Comparison of ENCODE assay signal across 8 cellular contexts in the genomic region with DNA sequence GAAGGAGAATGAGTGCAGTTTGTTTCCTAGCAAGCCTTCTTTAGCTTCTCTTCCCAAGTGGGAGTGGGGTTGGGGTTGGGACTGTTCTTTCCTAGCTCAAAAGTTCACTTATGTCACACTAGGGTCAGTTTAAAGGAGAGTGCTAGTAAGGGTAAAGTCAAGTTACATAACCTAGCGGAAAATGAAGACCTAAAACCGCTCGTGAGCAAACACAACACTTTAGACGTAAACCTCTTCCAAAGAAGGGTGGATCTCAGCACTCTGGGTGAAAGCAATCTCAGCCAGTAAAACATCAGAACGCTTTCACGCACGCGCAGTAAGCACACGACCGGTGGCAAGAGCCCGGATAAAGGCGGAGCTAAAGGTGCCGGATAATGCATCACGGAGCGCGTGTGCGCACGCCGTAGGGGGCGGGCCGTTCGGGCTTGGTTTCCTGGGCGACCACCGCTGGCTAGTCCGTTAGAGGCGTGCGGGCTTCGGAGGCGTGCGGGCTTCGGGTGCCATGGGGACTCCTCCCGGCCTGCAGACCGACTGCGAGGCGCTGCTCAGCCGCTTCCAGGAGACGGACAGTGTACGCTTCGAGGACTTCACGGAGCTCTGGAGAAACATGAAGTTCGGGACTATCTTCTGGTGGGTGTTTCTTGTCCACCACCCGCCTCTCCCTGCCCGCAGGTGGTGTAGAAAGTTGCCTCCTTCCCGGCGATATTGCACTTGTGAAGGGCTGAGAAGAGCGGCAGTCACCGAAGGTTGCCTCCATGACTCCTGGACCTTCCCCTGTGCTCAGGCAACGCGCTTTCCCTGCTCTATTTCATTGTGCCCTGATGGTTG. TPM values are rescaled to one million over a fixed set of nuclear protein-coding genes. Genes with fewer than 3 reads are reported as not detected.
DNase-seq lines count a peak whose midpoint lies in the region; ATAC-seq and TF ChIP-seq lines count a peak whose summit lies in the region.

A gene with protein sequence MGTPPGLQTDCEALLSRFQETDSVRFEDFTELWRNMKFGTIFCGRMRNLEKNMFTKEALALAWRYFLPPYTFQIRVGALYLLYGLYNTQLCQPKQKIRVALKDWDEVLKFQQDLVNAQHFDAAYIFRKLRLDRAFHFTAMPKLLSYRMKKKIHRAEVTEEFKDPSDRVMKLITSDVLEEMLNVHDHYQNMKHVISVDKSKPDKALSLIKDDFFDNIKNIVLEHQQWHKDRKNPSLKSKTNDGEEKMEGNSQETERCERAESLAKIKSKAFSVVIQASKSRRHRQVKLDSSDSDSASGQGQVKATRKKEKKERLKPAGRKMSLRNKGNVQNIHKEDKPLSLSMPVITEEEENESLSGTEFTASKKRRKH (plus strand): TSS at position 462 of the 828 bp plus-strand sequence. CDS start 41 bp downstream, at position 503.

- DNase-seq in NCI-H1694 treated with DMSO at 0.1 percent for 48 hours (lab: John Stamatoyannopoulos, UW) (peak; percentile 99), T-helper 17 cell (peak; percentile 93 to 96 (median 95)), left ventricle myocardium inferior (peak; percentile 97), posterior vena cava (ENCODE audit: low spot score) (peak; percentile 99), upper lobe of right lung (peak; percentile 98)

- intact Hi-C loops in left ventricle myocardium inferior (cut with micrococcal nuclease), result no loop called here
- intact Hi-C loops in posterior vena cava (cut with DNase I), result loop anchor here in 1 of 2 donors (10.0 kb wide), 1 partner anchor 1903 kb away; no protein-coding TSS in a partner anchor
- intact Hi-C loops in upper lobe of right lung (cut with DNase I), result no loop called here

- H3K27ac ChIP-seq in angular gyrus (ENCODE audit: low read depth, low read length) (peak within 1 kb of the TSS; percentile 87), left ventricle myocardium inferior (replicated peaks) (peak within 1 kb of the TSS; percentile 95), upper lobe of right lung (peak within 1 kb of the TSS; percentile 83)

- ATAC-seq in GM18499 (IDR thresholded peaks at IDR 0.05; ENCODE audit: insufficient read depth, unreplicated experiment) (peak; percentile 74), HG02938 (IDR thresholded peaks at IDR 0.05; ENCODE audit: unreplicated experiment) (peak; percentile 98), T-helper 17 cell (peak; percentile 96), upper lobe of right lung (peak; percentile 100)

- H3K27me3 Mint-ChIP-seq in T-helper 17 cell, result no peaks in the 10 kb centered on the region

- peaks cover 33% of the 10 kb centered on the region for H3K4me1 Mint-ChIP-seq in T-helper 17 cell

- peaks cover 55% of the 10 kb centered on the region for H3K4me1 ChIP-seq in left ventricle myocardium inferior
- H3K4me1 ChIP-seq in upper lobe of right lung, result peaks cover 9% of the 10 kb centered on the region

- H3K27ac Mint-ChIP-seq in T-helper 17 cell, result peak within 1 kb of the TSS; percentile 96

- no peaks in the 10 kb centered on the region for H3K36me3 Mint-ChIP-seq in T-helper 17 cell (ENCODE audit: low read depth)

- H3K4me3 Mint-ChIP-seq in T-helper 17 cell, result peak within 1 kb of the TSS; percentile 99

- H3K4me3 ChIP-seq in left ventricle myocardium inferior, result peak within 1 kb of the TSS; percentile 77
- H3K4me3 ChIP-seq in upper lobe of right lung, result peak within 1 kb of the TSS; percentile 88

- no peaks in the 10 kb centered on the region for H3K9me3 ChIP-seq in T-helper 17 cell (ENCODE audit: control insufficient read depth, low read length, poor library complexity, severe bottlenecking)
- H3K9me3 ChIP-seq in left ventricle myocardium inferior (replicated peaks), result no peaks in the 10 kb centered on the region
- no peaks in the 10 kb centered on the region for H3K9me3 ChIP-seq in upper lobe of right lung

- no peaks in the 10 kb centered on the region for H3K27me3 ChIP-seq in left ventricle myocardium inferior (ENCODE audit: low read depth)
- no peaks in the 10 kb centered on the region for H3K27me3 ChIP-seq in upper lobe of right lung

- TF ChIP-seq CTCF in left ventricle myocardium inferior (IDR thresholded peaks at IDR 0.05; ENCODE audit: borderline replicate concordance), result no peak
- TF ChIP-seq CTCF in upper lobe of right lung (IDR thresholded peaks at IDR 0.05), result no peak

- no peaks in the 10 kb centered on the region for H3K36me3 ChIP-seq in left ventricle myocardium inferior
- H3K36me3 ChIP-seq in upper lobe of right lung, result peaks cover 3% of the 10 kb centered on the region

RNA-seq across cellular contexts. Expression of the gene that starts here (rescaled TPM):
- total RNA-seq in T-helper 17 cell (1 to 10 TPM; 3.3 to 4.3 TPM), left ventricle myocardium inferior (9.2 TPM), posterior vena cava (1 to 10 TPM; 5.3 to 6.8 TPM), upper lobe of right lung (6.2 TPM)

Comparison
In these comparisons a context has a peak if more than half of its experiments do, and no peak if none do; other contexts are left out.
1. Peak in every context shown above with its lines: DNase-seq, ATAC-seq, H3K4me3 ChIP-seq and H3K27ac ChIP-seq.